Comparison of ENCODE assay signal across 8 cellular contexts in the genomic region with DNA sequence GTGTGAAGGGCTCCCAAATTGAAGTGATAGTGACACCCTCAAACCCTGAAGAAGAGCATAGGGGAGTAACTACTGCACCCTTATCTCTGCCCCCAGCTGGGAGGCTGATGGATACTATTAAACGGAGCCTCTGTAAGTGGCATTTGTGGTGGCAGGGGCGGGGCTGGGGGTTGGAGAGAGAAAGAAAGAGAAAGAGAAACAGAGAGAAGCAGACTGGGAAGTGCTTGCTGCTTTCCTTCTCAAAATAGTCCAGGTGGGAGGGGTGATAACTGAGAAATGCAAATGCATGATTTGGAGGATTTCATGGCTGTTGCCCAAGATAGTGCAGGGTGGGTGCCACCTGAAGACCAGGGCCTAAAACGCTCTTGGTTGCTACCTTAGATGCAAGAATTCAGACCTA.
A peak's percentile ranks its signal among the peaks of the same experiment; 100 is the strongest.
DNase-seq lines count a peak whose midpoint lies in the region; ATAC-seq, FAIRE-seq and TF ChIP-seq lines count a peak whose summit lies in the region.

No MANE protein-coding gene starts in this region.

- no peaks in the 10 kb centered on the region for H3K9me3 ChIP-seq in upper lobe of right lung

- in situ Hi-C loops in GM13976 (cut with MboI; ENCODE audit: low sequenced_read_pairs, unreplicated experiment), result no loop called here

- no peaks in the 10 kb centered on the region for H3K36me3 ChIP-seq in upper lobe of right lung

- H3K27ac ChIP-seq in angular gyrus (ENCODE audit: low read depth, low read length) (peak overlapping the region; percentile 65), upper lobe of right lung (no peak overlapping the region)

- no peak for FAIRE-seq in D721Med (lab: Jason Lieb, UNC)

- H3K4me1 ChIP-seq in upper lobe of right lung, result no peaks in the 10 kb centered on the region

- DNase-seq in GM13976 (ENCODE audit: low spot score) (peak; percentile 37), NCI-H187 treated with DMSO at 0.1 percent for 48 hours (lab: John Stamatoyannopoulos, UW) (peak; percentile 27), upper lobe of right lung (no peak), putamen (ENCODE audit: low spot score) (no peak), NCI-H1694 (lab: John Stamatoyannopoulos, UW) (no peak), D721Med (ENCODE audit: insufficient read length, low spot score) (no peak)

- TF ChIP-seq CTCF in GM13976 (IDR thresholded peaks at IDR 0.05; ENCODE audit: borderline replicate concordance, control extremely low read depth, extremely low read depth, insufficient read depth, missing control alignments) (no peak), upper lobe of right lung (IDR thresholded peaks at IDR 0.05) (no peak), D721Med (IDR thresholded peaks at IDR 0.05; ENCODE audit: insufficient read depth, missing control alignments) (no peak)

- H3K4me3 ChIP-seq in upper lobe of right lung, result no peak overlapping the region

- H3K27me3 ChIP-seq in upper lobe of right lung, result no peaks in the 10 kb centered on the region

- ATAC-seq in GM21737 (IDR thresholded peaks at IDR 0.05; ENCODE audit: unreplicated experiment) (peak; percentile 98), upper lobe of right lung (no peak)

- intact Hi-C loops in upper lobe of right lung (cut with DNase I), result no loop called here

Comparison
In these comparisons a context has a peak if more than half of its experiments do, and no peak if none do; other contexts are left out.
1. DNase-seq: peak in GM13976 (single experiment) and NCI-H187 treated with DMSO at 0.1 percent for 48 hours (single experiment); none in upper lobe of right lung (single experiment), putamen (single experiment), NCI-H1694 (single experiment) and D721Med (single experiment).